Comparison of ENCODE assay signal across 1 cellular context in the genomic region with DNA sequence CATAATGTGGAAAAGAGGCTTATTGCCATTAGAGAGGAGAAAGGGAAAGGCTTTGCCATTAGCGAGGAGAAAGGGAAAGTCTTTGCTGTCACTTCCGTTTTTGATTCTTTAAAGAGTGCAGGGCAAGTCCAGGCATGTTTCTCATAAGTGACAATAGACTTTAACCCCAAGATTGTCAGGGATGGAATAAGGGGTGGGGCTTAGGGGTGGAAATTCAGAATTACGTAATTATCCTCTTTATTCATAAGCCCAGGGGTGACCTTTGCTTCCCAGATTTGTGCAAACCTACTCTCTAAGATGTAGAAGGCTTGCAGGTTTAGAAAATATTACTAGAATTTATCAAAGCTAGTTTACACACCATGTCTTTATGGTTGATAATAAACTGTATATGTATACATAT.
TF ChIP-seq lines count a peak whose summit lies in the region.

No MANE protein-coding gene starts in this region.

TF ChIP-seq in HepG2, 621 proteins besides CTCF, POLR2A, EP300 and RAD21 (continued from another document):
- TF ChIP-seq PAXIP1 (CRISPR knock-in tag; conservative IDR thresholded peaks at IDR 0.05): peak; percentile 67
- no peak for TF ChIP-seq KDM5B (CRISPR knock-in tag; IDR thresholded peaks at IDR 0.05; ENCODE audit: borderline replicate concordance)
- peak; percentile 56; the same call in 1 of the 2 replicates for TF ChIP-seq ATF1 (CRISPR knock-in tag; IDR thresholded peaks at IDR 0.05)
- TF ChIP-seq SOX6 (IDR thresholded peaks at IDR 0.05): no peak
- TF ChIP-seq SOX6 (CRISPR knock-in tag; IDR thresholded peaks at IDR 0.05): peak; percentile 59; the same call in 1 of the 2 replicates
- TF ChIP-seq NFKBIZ (CRISPR knock-in tag; IDR thresholded peaks at IDR 0.05): no peak
- no peak for TF ChIP-seq YEATS4 (CRISPR knock-in tag; IDR thresholded peaks at IDR 0.05; ENCODE audit: borderline replicate concordance)
- 0 out of 2 replicates have a peak, but pooled peaks have one; percentile 22 for TF ChIP-seq ETV5 (CRISPR knock-in tag; IDR thresholded peaks at IDR 0.05; ENCODE audit: borderline replicate concordance)
- TF ChIP-seq CEBPB (IDR thresholded peaks at IDR 0.05; ENCODE audit: borderline replicate concordance, low read depth, low read length): peak; percentile 70
- peak; percentile 53; the same call in 1 of the 2 replicates for TF ChIP-seq GFI1 (CRISPR knock-in tag; IDR thresholded peaks at IDR 0.05; ENCODE audit: borderline replicate concordance)
- TF ChIP-seq SAP130 (CRISPR knock-in tag; IDR thresholded peaks at IDR 0.05; ENCODE audit: low read depth): peak; percentile 24; the same call in 1 of the 2 replicates
- TF ChIP-seq GABPA (IDR thresholded peaks at IDR 0.05; ENCODE audit: low read depth, low read length): no peak
- peak; percentile 72 for TF ChIP-seq GABPA (CRISPR knock-in tag; IDR thresholded peaks at IDR 0.05; ENCODE audit: low read depth)
- peak; percentile 100 for TF ChIP-seq TP53 (CRISPR knock-in tag; conservative IDR thresholded peaks at IDR 0.05)
- no peak for TF ChIP-seq KAT7 (CRISPR knock-in tag; IDR thresholded peaks at IDR 0.05; ENCODE audit: borderline replicate concordance)
- TF ChIP-seq, protein P1, sequence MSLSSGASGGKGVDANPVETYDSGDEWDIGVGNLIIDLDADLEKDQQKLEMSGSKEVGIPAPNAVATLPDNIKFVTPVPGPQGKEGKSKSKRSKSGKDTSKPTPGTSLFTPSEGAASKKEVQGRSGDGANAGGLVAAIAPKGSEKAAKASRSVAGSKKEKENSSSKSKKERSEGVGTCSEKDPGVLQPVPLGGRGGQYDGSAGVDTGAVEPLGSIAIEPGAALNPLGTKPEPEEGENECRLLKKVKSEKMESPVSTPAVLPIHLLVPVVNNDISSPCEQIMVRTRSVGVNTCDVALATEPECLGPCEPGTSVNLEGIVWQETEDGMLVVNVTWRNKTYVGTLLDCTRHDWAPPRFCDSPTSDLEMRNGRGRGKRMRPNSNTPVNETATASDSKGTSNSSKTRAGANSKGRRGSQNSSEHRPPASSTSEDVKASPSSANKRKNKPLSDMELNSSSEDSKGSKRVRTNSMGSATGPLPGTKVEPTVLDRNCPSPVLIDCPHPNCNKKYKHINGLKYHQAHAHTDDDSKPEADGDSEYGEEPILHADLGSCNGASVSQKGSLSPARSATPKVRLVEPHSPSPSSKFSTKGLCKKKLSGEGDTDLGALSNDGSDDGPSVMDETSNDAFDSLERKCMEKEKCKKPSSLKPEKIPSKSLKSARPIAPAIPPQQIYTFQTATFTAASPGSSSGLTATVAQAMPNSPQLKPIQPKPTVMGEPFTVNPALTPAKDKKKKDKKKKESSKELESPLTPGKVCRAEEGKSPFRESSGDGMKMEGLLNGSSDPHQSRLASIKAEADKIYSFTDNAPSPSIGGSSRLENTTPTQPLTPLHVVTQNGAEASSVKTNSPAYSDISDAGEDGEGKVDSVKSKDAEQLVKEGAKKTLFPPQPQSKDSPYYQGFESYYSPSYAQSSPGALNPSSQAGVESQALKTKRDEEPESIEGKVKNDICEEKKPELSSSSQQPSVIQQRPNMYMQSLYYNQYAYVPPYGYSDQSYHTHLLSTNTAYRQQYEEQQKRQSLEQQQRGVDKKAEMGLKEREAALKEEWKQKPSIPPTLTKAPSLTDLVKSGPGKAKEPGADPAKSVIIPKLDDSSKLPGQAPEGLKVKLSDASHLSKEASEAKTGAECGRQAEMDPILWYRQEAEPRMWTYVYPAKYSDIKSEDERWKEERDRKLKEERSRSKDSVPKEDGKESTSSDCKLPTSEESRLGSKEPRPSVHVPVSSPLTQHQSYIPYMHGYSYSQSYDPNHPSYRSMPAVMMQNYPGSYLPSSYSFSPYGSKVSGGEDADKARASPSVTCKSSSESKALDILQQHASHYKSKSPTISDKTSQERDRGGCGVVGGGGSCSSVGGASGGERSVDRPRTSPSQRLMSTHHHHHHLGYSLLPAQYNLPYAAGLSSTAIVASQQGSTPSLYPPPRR (CRISPR knock-in tag; IDR thresholded peaks at IDR 0.05; ENCODE audit: borderline replicate concordance): no peak
- TF ChIP-seq ZMYM4 (CRISPR knock-in tag; IDR thresholded peaks at IDR 0.05): peak; percentile 70
- TF ChIP-seq ZFP90 (CRISPR knock-in tag; IDR thresholded peaks at IDR 0.05; ENCODE audit: borderline replicate concordance): no peak
- peak; percentile 55 for TF ChIP-seq MED1 (CRISPR knock-in tag; IDR thresholded peaks at IDR 0.05)
